Comparison of ENCODE assay signal across 1 cellular context in the genomic region with DNA sequence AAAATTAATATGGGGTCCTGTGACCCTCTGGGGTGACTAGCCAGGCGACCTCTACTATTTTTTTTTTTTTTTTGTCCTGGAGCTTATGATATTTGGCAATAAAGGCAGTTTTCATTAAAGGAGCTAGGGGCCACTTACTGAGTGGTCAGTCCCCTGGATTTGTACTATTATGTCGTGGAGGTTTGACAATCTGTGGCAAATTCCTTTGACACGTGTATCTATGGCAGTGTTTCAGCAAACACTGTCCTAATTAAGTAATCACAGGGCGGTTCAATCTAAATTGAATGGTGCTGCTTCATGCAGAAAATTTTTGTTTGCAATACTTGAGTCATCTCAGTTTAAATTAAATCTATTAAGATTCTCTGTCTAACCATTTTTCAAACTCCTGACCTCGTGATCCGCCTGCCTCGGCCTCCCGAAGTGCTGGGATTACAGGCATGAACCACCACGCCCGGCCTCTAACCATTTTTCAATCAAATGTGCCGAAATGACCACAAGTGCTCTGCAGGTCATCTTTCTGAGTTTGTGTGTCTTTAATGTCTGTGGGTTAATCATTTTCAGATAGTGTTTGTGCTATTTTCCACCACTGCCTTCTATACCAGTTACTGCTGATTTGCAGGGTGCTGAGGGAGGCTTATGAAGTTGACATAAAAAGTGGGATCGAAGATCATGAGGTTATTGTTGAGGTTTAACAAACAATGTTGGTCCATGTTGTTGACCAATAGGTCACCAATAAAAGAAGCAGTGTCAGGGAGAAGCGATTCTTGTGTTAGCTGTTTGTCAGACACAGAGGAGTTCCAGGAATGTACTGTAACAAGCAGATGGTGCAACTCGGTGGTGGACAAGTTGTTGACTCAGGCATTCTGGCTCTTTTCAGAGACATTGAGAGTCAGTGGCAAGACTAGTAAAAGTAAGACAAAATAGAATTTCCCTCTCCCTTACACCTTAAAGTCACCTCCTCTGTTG.
A peak's percentile ranks its signal among the peaks of the same experiment; 100 is the strongest.
TF ChIP-seq lines count a peak whose summit lies in the region.

No MANE protein-coding gene starts in this region.

TF ChIP-seq in HepG2, 621 proteins besides CTCF, POLR2A, EP300 and RAD21 (continued from another document and continues in another):
- TF ChIP-seq, protein P1, sequence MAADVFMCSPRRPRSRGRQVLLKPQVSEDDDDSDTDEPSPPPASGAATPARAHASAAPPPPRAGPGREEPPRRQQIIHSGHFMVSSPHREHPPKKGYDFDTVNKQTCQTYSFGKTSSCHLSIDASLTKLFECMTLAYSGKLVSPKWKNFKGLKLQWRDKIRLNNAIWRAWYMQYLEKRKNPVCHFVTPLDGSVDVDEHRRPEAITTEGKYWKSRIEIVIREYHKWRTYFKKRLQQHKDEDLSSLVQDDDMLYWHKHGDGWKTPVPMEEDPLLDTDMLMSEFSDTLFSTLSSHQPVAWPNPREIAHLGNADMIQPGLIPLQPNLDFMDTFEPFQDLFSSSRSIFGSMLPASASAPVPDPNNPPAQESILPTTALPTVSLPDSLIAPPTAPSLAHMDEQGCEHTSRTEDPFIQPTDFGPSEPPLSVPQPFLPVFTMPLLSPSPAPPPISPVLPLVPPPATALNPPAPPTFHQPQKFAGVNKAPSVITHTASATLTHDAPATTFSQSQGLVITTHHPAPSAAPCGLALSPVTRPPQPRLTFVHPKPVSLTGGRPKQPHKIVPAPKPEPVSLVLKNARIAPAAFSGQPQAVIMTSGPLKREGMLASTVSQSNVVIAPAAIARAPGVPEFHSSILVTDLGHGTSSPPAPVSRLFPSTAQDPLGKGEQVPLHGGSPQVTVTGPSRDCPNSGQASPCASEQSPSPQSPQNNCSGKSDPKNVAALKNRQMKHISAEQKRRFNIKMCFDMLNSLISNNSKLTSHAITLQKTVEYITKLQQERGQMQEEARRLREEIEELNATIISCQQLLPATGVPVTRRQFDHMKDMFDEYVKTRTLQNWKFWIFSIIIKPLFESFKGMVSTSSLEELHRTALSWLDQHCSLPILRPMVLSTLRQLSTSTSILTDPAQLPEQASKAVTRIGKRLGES (CRISPR knock-in tag; IDR thresholded peaks at IDR 0.05; ENCODE audit: borderline replicate concordance), result no peak; the same call in 1 of the 2 replicates
- TF ChIP-seq RORA (CRISPR knock-in tag; IDR thresholded peaks at IDR 0.05) (no peak), ZSCAN9 (CRISPR knock-in tag; IDR thresholded peaks at IDR 0.05; ENCODE audit: borderline replicate concordance) (peak; percentile 61; the same call in 1 of the 2 replicates), DNMT3B (CRISPR knock-in tag; conservative IDR thresholded peaks at IDR 0.05) (peak; percentile 77; the same call in 1 of the 2 replicates), DMAP1 (CRISPR knock-in tag; IDR thresholded peaks at IDR 0.05) (peak; percentile 80), CENPT (CRISPR knock-in tag; IDR thresholded peaks at IDR 0.05; ENCODE audit: low read depth) (no peak), MXI1 (IDR thresholded peaks at IDR 0.05; ENCODE audit: borderline replicate concordance, low read depth, low read length) (0 out of 3 replicates have a peak, but pooled peaks have one; percentile 49), KAT8 (CRISPR knock-in tag; IDR thresholded peaks at IDR 0.05) (peak; percentile 88; the same call in 1 of the 2 replicates), TARDBP (CRISPR knock-in tag; IDR thresholded peaks at IDR 0.05) (peak; percentile 88), ZNF180 (CRISPR knock-in tag; IDR thresholded peaks at IDR 0.05; ENCODE audit: borderline replicate concordance, low read depth) (no peak), ZNF501 (CRISPR knock-in tag; IDR thresholded peaks at IDR 0.05) (peak; percentile 43; the same call in 1 of the 2 replicates), FOXO1 (CRISPR knock-in tag; IDR thresholded peaks at IDR 0.05) (peak; percentile 100), U2AF2 (IDR thresholded peaks at IDR 0.05; ENCODE audit: low read depth, low read length) (no peak), ZNF737 (CRISPR knock-in tag; IDR thresholded peaks at IDR 0.05; ENCODE audit: borderline replicate concordance) (no peak), ZSCAN22 (CRISPR knock-in tag; IDR thresholded peaks at IDR 0.05) (no peak; the same call in 1 of the 2 replicates), SNRNP70 (IDR thresholded peaks at IDR 0.05; ENCODE audit: low read depth, low read length) (no peak), SRF (IDR thresholded peaks at IDR 0.05; ENCODE audit: low read depth, low read length) (no peak), MZF1 (CRISPR knock-in tag; IDR thresholded peaks at IDR 0.05; ENCODE audit: borderline replicate concordance) (no peak), ZNF614 (CRISPR knock-in tag; IDR thresholded peaks at IDR 0.05; ENCODE audit: borderline replicate concordance) (peak; percentile 97), FOSL2 (CRISPR knock-in tag; IDR thresholded peaks at IDR 0.05) (peak; percentile 96), NCOR1 (IDR thresholded peaks at IDR 0.05; ENCODE audit: borderline replicate concordance, low read length) (peak; percentile 96), SNAPC2 (CRISPR knock-in tag; IDR thresholded peaks at IDR 0.05) (peak; percentile 89; the same call in 1 of the 2 replicates), ZNF235 (CRISPR knock-in tag; IDR thresholded peaks at IDR 0.05; ENCODE audit: borderline replicate concordance) (no peak), TBL1XR1 (IDR thresholded peaks at IDR 0.05; ENCODE audit: borderline replicate concordance, low read length, partially characterized antibody) (peak; percentile 90), NFIB (CRISPR knock-in tag; IDR thresholded peaks at IDR 0.05; ENCODE audit: borderline replicate concordance) (no peak), HHEX (CRISPR knock-in tag; IDR thresholded peaks at IDR 0.05) (peak; percentile 97), ZNF34 (CRISPR knock-in tag; IDR thresholded peaks at IDR 0.05; ENCODE audit: borderline replicate concordance) (no peak; the same call in 1 of the 2 replicates), GTF2F1 (IDR thresholded peaks at IDR 0.05; ENCODE audit: low read length) (no peak), ZNF776 (CRISPR knock-in tag; IDR thresholded peaks at IDR 0.05) (no peak), ZNF780A (CRISPR knock-in tag; IDR thresholded peaks at IDR 0.05) (peak; percentile 76; the same call in 1 of the 2 replicates), TCF7L2 (IDR thresholded peaks at IDR 0.05; ENCODE audit: low read depth, low read length) (peak; percentile 26; the same call in 1 of the 2 replicates), ZNF567 (CRISPR knock-in tag; IDR thresholded peaks at IDR 0.05; ENCODE audit: borderline replicate concordance) (no peak; the same call in 1 of the 2 replicates), ZNF44 (CRISPR knock-in tag; IDR thresholded peaks at IDR 0.05) (no peak), TOE1 (CRISPR knock-in tag; IDR thresholded peaks at IDR 0.05) (no peak), SIX1 (CRISPR knock-in tag; IDR thresholded peaks at IDR 0.05; ENCODE audit: borderline replicate concordance) (peak; percentile 72; the same call in 1 of the 2 replicates)
- TF ChIP-seq, protein P2, sequence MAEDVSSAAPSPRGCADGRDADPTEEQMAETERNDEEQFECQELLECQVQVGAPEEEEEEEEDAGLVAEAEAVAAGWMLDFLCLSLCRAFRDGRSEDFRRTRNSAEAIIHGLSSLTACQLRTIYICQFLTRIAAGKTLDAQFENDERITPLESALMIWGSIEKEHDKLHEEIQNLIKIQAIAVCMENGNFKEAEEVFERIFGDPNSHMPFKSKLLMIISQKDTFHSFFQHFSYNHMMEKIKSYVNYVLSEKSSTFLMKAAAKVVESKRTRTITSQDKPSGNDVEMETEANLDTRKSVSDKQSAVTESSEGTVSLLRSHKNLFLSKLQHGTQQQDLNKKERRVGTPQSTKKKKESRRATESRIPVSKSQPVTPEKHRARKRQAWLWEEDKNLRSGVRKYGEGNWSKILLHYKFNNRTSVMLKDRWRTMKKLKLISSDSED (CRISPR knock-in tag; IDR thresholded peaks at IDR 0.05), result no peak
- TF ChIP-seq, protein P3, sequence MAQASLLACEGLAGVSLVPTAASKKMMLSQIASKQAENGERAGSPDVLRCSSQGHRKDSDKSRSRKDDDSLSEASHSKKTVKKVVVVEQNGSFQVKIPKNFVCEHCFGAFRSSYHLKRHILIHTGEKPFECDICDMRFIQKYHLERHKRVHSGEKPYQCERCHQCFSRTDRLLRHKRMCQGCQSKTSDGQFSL (CRISPR knock-in tag; IDR thresholded peaks at IDR 0.05), result no peak
- TF ChIP-seq, protein P4, sequence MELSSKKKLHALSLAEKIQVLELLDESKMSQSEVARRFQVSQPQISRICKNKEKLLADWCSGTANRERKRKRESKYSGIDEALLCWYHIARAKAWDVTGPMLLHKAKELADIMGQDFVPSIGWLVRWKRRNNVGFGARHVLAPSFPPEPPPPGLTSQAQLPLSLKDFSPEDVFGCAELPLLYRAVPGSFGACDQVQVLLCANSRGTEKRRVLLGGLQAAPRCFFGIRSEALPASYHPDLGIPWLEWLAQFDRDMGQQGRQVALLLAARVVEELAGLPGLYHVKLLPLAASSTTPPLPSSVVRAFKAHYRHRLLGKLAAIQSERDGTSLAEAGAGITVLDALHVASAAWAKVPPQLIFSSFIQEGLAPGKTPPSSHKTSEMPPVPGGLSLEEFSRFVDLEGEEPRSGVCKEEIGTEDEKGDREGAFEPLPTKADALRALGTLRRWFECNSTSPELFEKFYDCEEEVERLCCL (CRISPR knock-in tag; IDR thresholded peaks at IDR 0.05; ENCODE audit: borderline replicate concordance), result no peak
- TF ChIP-seq, protein P5, sequence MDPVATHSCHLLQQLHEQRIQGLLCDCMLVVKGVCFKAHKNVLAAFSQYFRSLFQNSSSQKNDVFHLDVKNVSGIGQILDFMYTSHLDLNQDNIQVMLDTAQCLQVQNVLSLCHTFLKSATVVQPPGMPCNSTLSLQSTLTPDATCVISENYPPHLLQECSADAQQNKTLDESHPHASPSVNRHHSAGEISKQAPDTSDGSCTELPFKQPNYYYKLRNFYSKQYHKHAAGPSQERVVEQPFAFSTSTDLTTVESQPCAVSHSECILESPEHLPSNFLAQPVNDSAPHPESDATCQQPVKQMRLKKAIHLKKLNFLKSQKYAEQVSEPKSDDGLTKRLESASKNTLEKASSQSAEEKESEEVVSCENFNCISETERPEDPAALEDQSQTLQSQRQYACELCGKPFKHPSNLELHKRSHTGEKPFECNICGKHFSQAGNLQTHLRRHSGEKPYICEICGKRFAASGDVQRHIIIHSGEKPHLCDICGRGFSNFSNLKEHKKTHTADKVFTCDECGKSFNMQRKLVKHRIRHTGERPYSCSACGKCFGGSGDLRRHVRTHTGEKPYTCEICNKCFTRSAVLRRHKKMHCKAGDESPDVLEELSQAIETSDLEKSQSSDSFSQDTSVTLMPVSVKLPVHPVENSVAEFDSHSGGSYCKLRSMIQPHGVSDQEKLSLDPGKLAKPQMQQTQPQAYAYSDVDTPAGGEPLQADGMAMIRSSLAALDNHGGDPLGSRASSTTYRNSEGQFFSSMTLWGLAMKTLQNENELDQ (CRISPR knock-in tag; IDR thresholded peaks at IDR 0.05; ENCODE audit: borderline replicate concordance), result peak; percentile 59; the same call in 1 of the 2 replicates
- TF ChIP-seq, protein P6, sequence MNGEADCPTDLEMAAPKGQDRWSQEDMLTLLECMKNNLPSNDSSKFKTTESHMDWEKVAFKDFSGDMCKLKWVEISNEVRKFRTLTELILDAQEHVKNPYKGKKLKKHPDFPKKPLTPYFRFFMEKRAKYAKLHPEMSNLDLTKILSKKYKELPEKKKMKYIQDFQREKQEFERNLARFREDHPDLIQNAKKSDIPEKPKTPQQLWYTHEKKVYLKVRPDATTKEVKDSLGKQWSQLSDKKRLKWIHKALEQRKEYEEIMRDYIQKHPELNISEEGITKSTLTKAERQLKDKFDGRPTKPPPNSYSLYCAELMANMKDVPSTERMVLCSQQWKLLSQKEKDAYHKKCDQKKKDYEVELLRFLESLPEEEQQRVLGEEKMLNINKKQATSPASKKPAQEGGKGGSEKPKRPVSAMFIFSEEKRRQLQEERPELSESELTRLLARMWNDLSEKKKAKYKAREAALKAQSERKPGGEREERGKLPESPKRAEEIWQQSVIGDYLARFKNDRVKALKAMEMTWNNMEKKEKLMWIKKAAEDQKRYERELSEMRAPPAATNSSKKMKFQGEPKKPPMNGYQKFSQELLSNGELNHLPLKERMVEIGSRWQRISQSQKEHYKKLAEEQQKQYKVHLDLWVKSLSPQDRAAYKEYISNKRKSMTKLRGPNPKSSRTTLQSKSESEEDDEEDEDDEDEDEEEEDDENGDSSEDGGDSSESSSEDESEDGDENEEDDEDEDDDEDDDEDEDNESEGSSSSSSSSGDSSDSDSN (CRISPR knock-in tag; IDR thresholded peaks at IDR 0.05), result peak; percentile 72
- TF ChIP-seq, protein P7, sequence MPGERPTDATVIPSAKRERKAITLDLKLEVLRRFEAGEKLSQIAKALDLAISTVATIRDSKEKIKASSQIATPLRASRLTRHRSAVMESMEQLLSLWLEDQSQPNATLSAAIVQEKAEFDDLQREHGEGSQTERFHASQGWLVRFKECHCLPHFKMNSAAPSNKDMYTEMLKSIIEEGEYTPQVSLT (CRISPR knock-in tag; IDR thresholded peaks at IDR 0.05; ENCODE audit: borderline replicate concordance, low read depth), result peak; percentile 88; the same call in 1 of the 2 replicates
- TF ChIP-seq, protein P8, sequence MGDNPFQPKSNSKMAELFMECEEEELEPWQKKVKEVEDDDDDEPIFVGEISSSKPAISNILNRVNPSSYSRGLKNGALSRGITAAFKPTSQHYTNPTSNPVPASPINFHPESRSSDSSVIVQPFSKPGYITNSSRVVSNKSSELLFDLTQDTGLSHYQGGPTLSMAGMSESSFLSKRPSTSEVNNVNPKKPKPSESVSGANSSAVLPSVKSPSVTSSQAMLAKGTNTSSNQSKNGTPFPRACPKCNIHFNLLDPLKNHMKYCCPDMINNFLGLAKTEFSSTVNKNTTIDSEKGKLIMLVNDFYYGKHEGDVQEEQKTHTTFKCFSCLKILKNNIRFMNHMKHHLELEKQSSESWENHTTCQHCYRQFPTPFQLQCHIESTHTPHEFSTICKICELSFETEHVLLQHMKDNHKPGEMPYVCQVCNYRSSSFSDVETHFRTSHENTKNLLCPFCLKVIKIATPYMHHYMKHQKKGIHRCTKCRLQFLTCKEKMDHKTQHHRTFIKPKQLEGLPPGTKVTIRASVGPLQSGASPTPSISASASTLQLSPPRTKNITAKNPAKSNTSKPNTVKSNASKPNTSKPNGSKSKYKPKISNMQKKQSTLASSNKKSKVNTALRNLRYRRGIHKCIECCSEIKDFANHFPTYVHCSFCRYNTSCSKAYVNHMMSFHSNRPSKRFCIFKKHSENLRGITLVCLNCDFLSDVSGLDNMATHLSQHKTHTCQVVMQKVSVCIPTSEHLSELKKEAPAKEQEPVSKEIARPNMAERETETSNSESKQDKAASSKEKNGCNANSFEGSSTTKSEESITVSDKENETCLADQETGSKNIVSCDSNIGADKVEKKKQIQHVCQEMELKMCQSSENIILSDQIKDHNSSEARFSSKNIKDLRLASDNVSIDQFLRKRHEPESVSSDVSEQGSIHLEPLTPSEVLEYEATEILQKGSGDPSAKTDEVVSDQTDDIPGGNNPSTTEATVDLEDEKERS (CRISPR knock-in tag; IDR thresholded peaks at IDR 0.05), result no peak
- TF ChIP-seq, protein P9, sequence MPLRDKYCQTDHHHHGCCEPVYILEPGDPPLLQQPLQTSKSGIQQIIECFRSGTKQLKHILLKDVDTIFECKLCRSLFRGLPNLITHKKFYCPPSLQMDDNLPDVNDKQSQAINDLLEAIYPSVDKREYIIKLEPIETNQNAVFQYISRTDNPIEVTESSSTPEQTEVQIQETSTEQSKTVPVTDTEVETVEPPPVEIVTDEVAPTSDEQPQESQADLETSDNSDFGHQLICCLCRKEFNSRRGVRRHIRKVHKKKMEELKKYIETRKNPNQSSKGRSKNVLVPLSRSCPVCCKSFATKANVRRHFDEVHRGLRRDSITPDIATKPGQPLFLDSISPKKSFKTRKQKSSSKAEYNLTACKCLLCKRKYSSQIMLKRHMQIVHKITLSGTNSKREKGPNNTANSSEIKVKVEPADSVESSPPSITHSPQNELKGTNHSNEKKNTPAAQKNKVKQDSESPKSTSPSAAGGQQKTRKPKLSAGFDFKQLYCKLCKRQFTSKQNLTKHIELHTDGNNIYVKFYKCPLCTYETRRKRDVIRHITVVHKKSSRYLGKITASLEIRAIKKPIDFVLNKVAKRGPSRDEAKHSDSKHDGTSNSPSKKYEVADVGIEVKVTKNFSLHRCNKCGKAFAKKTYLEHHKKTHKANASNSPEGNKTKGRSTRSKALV (CRISPR knock-in tag; IDR thresholded peaks at IDR 0.05), result no peak; the same call in 1 of the 2 replicates
